Comparison of ENCODE assay signal across 1 cellular context in the genomic region with DNA sequence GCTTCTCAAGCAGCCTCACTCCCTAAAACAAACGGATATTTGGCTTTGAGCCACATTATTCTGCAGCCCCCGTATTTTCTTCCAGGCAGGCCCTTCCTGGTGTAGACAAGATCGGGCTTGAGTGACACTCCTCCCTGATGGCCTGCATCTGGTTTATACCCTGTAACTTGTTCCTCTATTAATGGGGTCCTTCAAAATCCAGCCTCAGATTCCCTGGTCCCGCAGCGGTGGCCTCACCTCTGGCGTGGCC.
TF ChIP-seq lines count a peak whose summit lies in the region.

No MANE protein-coding gene starts in this region.

TF ChIP-seq in endothelial cell of umbilical vein, 7 proteins besides CTCF, POLR2A, EP300 and RAD21:
- TF ChIP-seq POLR2AphosphoS5 (IDR thresholded peaks at IDR 0.05; ENCODE audit: insufficient read depth, low read depth, low read length), result no peak
- TF ChIP-seq GATA2 (IDR thresholded peaks at IDR 0.05; ENCODE audit: insufficient read depth, insufficient read length, low read depth, low read length), result no peak
- TF ChIP-seq, protein P1, sequence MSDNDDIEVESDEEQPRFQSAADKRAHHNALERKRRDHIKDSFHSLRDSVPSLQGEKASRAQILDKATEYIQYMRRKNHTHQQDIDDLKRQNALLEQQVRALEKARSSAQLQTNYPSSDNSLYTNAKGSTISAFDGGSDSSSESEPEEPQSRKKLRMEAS (IDR thresholded peaks at IDR 0.05; ENCODE audit: insufficient read depth, insufficient read length), result no peak
- TF ChIP-seq FOS (IDR thresholded peaks at IDR 0.05; ENCODE audit: borderline replicate concordance, insufficient read depth, low read length), result no peak
- no peak for TF ChIP-seq EZH2 (IDR thresholded peaks at IDR 0.05; ENCODE audit: borderline replicate concordance, low read depth, low read length, severe bottlenecking)
- no peak for TF ChIP-seq MYC (IDR thresholded peaks at IDR 0.05; ENCODE audit: low read depth, low read length)
- TF ChIP-seq JUN (IDR thresholded peaks at IDR 0.05; ENCODE audit: borderline replicate concordance, insufficient read depth, insufficient read length, low read depth), result no peak
